ENCODE assay signal across 14 cellular contexts in genomic region chr17:8243827-8244226, GRCh38. TPM values are rescaled to one million over a fixed set of nuclear protein-coding genes. Genes with fewer than 3 reads are reported as not detected.
A peak's percentile ranks its signal among the peaks of the same experiment; 100 is the strongest.
DNase-seq lines count a peak whose midpoint lies in the region; ATAC-seq and TF ChIP-seq lines count a peak whose summit lies in the region.
"Had no signal": no experiment of that assay in that cellular context is flagged by ENCODE, and none has a peak within 500 bp of the region (broad histone marks: within the 10 kb centered on the region; RNA-seq: fewer than 3 reads in every experiment).

No MANE protein-coding gene starts in this region.

- ATAC-seq in activated CD4-positive, alpha-beta T cell treated with anti-CD3 and anti-CD28 coated beads for 36 hours = no peak
- no peak for ATAC-seq in T-helper 17 cell
- ATAC-seq: lower lobe of right lung had no signal

- H3K4me1 Mint-ChIP-seq in activated CD4-positive, alpha-beta T cell treated with anti-CD3 and anti-CD28 coated beads for 36 hours = peaks cover 42% of the 10 kb centered on the region
- H3K4me1 Mint-ChIP-seq in T-helper 17 cell = peaks cover 44% of the 10 kb centered on the region
- no peaks in the 10 kb centered on the region for H3K4me1 Mint-ChIP-seq in endodermal cell

- H3K4me3 ChIP-seq in endodermal cell (ENCODE audit: low read length) = no peak overlapping the region
- H3K4me3 ChIP-seq: lower lobe of right lung, transverse colon had no signal

- no peaks in the 10 kb centered on the region for H3K27me3 ChIP-seq in endodermal cell (ENCODE audit: control insufficient read depth, insufficient read depth, low read length, poor library complexity, severe bottlenecking)
- H3K27me3 ChIP-seq: transverse colon had no signal

- H3K4me3 Mint-ChIP-seq in activated CD4-positive, alpha-beta T cell treated with anti-CD3 and anti-CD28 coated beads for 36 hours = no peak overlapping the region
- H3K4me3 Mint-ChIP-seq in T-helper 17 cell (peak overlapping the region; percentile 52), endodermal cell (no peak overlapping the region)

- peaks cover 43% of the 10 kb centered on the region for H3K36me3 ChIP-seq in endodermal cell (ENCODE audit: control insufficient read depth, insufficient read depth, low read length)

- no peak overlapping the region for H3K9ac ChIP-seq in endodermal cell (ENCODE audit: extremely low read depth, low read length, poor library complexity, severe bottlenecking)

- DNase-seq in activated CD4-positive, alpha-beta T cell treated with anti-CD3 and anti-CD28 coated beads for 36 hours = peak; percentile 57
- no peak for DNase-seq in activated CD4-positive, alpha-beta T cell treated with anti-CD3 and anti-CD28 coated beads for 1 hour
- DNase-seq in T-helper 17 cell (no peak), endodermal cell (peak; percentile 65), NCI-H82 treated with DMSO at 0.1 percent for 48 hours (lab: John Stamatoyannopoulos, UW; ENCODE audit: unreplicated experiment) (no peak), SIG-M5 (lab: John Stamatoyannopoulos, UW) (no peak)
- DNase-seq: amniotic stem cell, COR-L47, cortex of kidney, hypothalamus, lower lobe of right lung, nucleus accumbens, small intestine, transverse colon had no signal

- WGBS in endodermal cell (ENCODE audit: insufficient coverage in 1 of 2, insufficient read length in 1 of 2), 2 experiments = 95 to 100% methylated on average over 3 to 5 of the region's 5 CpGs

- no peaks in the 10 kb centered on the region for H3K9me3 Mint-ChIP-seq in activated CD4-positive, alpha-beta T cell treated with anti-CD3 and anti-CD28 coated beads for 36 hours (ENCODE audit: low read depth)
- no peaks in the 10 kb centered on the region for H3K9me3 Mint-ChIP-seq in endodermal cell

- TF ChIP-seq CTCF in endodermal cell (conservative IDR thresholded peaks at IDR 0.05) = peak; percentile 47

- POLR2A ChIA-PET in activated CD4-positive, alpha-beta T cell treated with anti-CD3 and anti-CD28 coated beads for 36 hours (lab: Charles Lee) = interaction anchor here (0.6 to 1.1 kb wide), 3 partner anchors 21 to 226 kb away, joined by 3 to 4 read pairs (median 3); no protein-coding TSS in a partner anchor

- H3K4me1 ChIP-seq in endodermal cell (ENCODE audit: control insufficient read depth, insufficient read depth, low read length) = no peaks in the 10 kb centered on the region

- peaks cover 47% of the 10 kb centered on the region for H3K36me3 Mint-ChIP-seq in activated CD4-positive, alpha-beta T cell treated with anti-CD3 and anti-CD28 coated beads for 36 hours (ENCODE audit: low read depth)
- peaks cover 9% of the 10 kb centered on the region for H3K36me3 Mint-ChIP-seq in T-helper 17 cell (ENCODE audit: low read depth)
- peaks cover 35% of the 10 kb centered on the region for H3K36me3 Mint-ChIP-seq in endodermal cell (ENCODE audit: low read depth)

- intact Hi-C loops in activated CD4-positive, alpha-beta T cell treated with anti-CD3 and anti-CD28 coated beads for 36 hours (cut with DNase I, micrococcal nuclease) = no loop called here

- CTCF ChIA-PET in activated CD4-positive, alpha-beta T cell treated with anti-CD3 and anti-CD28 coated beads for 36 hours (lab: Charles Lee) = interaction anchor here (0.7 to 3.1 kb wide), 6 partner anchors 9 to 60 kb away, joined by 3 to 10 read pairs (median 5); no protein-coding TSS in a partner anchor

- peak overlapping the region; percentile 75 for H3K27ac Mint-ChIP-seq in activated CD4-positive, alpha-beta T cell treated with anti-CD3 and anti-CD28 coated beads for 36 hours
- peak overlapping the region; percentile 74 for H3K27ac Mint-ChIP-seq in T-helper 17 cell
- no peak overlapping the region for H3K27ac Mint-ChIP-seq in endodermal cell

- no peaks in the 10 kb centered on the region for H3K27me3 Mint-ChIP-seq in activated CD4-positive, alpha-beta T cell treated with anti-CD3 and anti-CD28 coated beads for 36 hours
- H3K27me3 Mint-ChIP-seq in T-helper 17 cell (no peaks in the 10 kb centered on the region), endodermal cell (ENCODE audit: insufficient read depth) (no peaks in the 10 kb centered on the region)

- no peak overlapping the region for H3K27ac ChIP-seq in endodermal cell (ENCODE audit: low read depth, low read length)
- H3K27ac ChIP-seq: lower lobe of right lung, transverse colon had no signal

- H3K9me3 ChIP-seq in T-helper 17 cell (ENCODE audit: control insufficient read depth, low read length, poor library complexity, severe bottlenecking) (no peaks in the 10 kb centered on the region), endodermal cell (ENCODE audit: control insufficient read depth, low read length) (no peaks in the 10 kb centered on the region)
- H3K9me3 ChIP-seq: lower lobe of right lung, transverse colon had no signal

RNA-seq across cellular contexts. Expression of gene CTC1, which starts 4.0 kb away (rescaled TPM):
- 10 to 100 TPM; 49.3 to 57.9 TPM for total RNA-seq in activated CD4-positive, alpha-beta T cell treated with anti-CD3 and anti-CD28 coated beads for 36 hours
- total RNA-seq in T-helper 17 cell = 100 to 1,000 TPM; 218 TPM
- total RNA-seq in endodermal cell = 10 to 100 TPM; 46.4 to 63.1 TPM
- polyA plus RNA-seq in endodermal cell (2013, experiment 1 of 2) = 30.2 TPM
- 25.2 TPM for polyA plus RNA-seq in endodermal cell (2013, experiment 2 of 2)

RNA-seq across cellular contexts. Expression of gene PFAS, which starts 5.3 kb away (rescaled TPM):
- total RNA-seq in activated CD4-positive, alpha-beta T cell treated with anti-CD3 and anti-CD28 coated beads for 36 hours = 100 to 1,000 TPM; 113 to 141 TPM
- total RNA-seq in T-helper 17 cell = 10 to 100 TPM; 21.1 to 27.0 TPM
- 100 to 1,000 TPM; 119 to 158 TPM for total RNA-seq in endodermal cell
- polyA plus RNA-seq in endodermal cell (2013, experiment 1 of 2) = 43.3 TPM
- 40.2 TPM for polyA plus RNA-seq in endodermal cell (2013, experiment 2 of 2)

RNA-seq across cellular contexts. Expression of gene AURKB, which starts 33.5 kb away (rescaled TPM):
- total RNA-seq in activated CD4-positive, alpha-beta T cell treated with anti-CD3 and anti-CD28 coated beads for 36 hours = 100 to 1,000 TPM; 173 to 226 TPM
- total RNA-seq in T-helper 17 cell (1 to 10 TPM; 2.2 to 2.5 TPM), endodermal cell (100 to 1,000 TPM in 1 of 2 donors, 10 to 100 TPM in 1; 90.5 to 122 TPM)
- polyA plus RNA-seq in endodermal cell (2013, experiment 1 of 2) = 174 TPM
- 175 TPM for polyA plus RNA-seq in endodermal cell (2013, experiment 2 of 2)

RNA-seq across cellular contexts. Expression of gene RANGRF, which starts 44.6 kb away (rescaled TPM):
- total RNA-seq in activated CD4-positive, alpha-beta T cell treated with anti-CD3 and anti-CD28 coated beads for 36 hours = 10 to 100 TPM; 37.9 to 40.1 TPM
- total RNA-seq in T-helper 17 cell (10 to 100 TPM; 27.0 to 36.2 TPM), endodermal cell (10 to 100 TPM; 34.0 to 36.3 TPM)
- 35.0 TPM for polyA plus RNA-seq in endodermal cell (2013, experiment 1 of 2)
- polyA plus RNA-seq in endodermal cell (2013, experiment 2 of 2) = 34.4 TPM

RNA-seq across cellular contexts. Expression of gene SLC25A35, which starts 51.4 kb away (rescaled TPM):
- total RNA-seq in activated CD4-positive, alpha-beta T cell treated with anti-CD3 and anti-CD28 coated beads for 36 hours = 1 to 10 TPM; 1.9 to 2.3 TPM
- total RNA-seq in T-helper 17 cell = 1 to 10 TPM; 8.3 to 8.7 TPM
- total RNA-seq in endodermal cell = 1 to 10 TPM; 5.6 to 10.0 TPM
- polyA plus RNA-seq in endodermal cell (2013, experiment 1 of 2) = 3.4 TPM
- polyA plus RNA-seq in endodermal cell (2013, experiment 2 of 2) = 2.6 TPM

Comparison
In these comparisons a context has a peak if more than half of its experiments do, and no peak if none do; other contexts are left out.
1. DNase-seq: peak in activated CD4-positive, alpha-beta T cell treated with anti-CD3 and anti-CD28 coated beads for 36 hours (single experiment) and endodermal cell (single experiment); none in activated CD4-positive, alpha-beta T cell treated with anti-CD3 and anti-CD28 coated beads for 1 hour (single experiment), T-helper 17 cell (0 of 3), NCI-H82 treated with DMSO at 0.1 percent for 48 hours (single experiment) and SIG-M5 (single experiment).
2. RNA of gene PFAS, which starts 5.3 kb away (total RNA-seq): 119 to 158 TPM in endodermal cell and 113 to 141 TPM in activated CD4-positive, alpha-beta T cell treated with anti-CD3 and anti-CD28 coated beads for 36 hours; 21.1 to 27.0 TPM in T-helper 17 cell; every median in the first group is over 4 times any median in the second.
3. RNA of gene AURKB, which starts 33.5 kb away (total RNA-seq): 173 to 226 TPM in activated CD4-positive, alpha-beta T cell treated with anti-CD3 and anti-CD28 coated beads for 36 hours and 90.5 to 122 TPM in endodermal cell; 2.2 to 2.5 TPM in T-helper 17 cell; every median in the first group is over 10 times any median in the second.